In genomic region chr10:47449102-47449978, GRCh38 we compare ENCODE assay signal across 15 cellular contexts. TPM values are rescaled to one million over a fixed set of nuclear protein-coding genes. Genes with fewer than 3 reads are reported as not detected.
DNase-seq lines count a peak whose midpoint lies in the region; ATAC-seq lines count a peak whose summit lies in the region.
"Had no signal": no experiment of that assay in that cellular context is flagged by ENCODE, and none has a peak within 500 bp of the region (broad histone marks: within the 10 kb centered on the region; RNA-seq: fewer than 3 reads in every experiment).

No MANE protein-coding gene starts in this region.

- no peaks in the 10 kb centered on the region for H3K27me3 ChIP-seq in layer of hippocampus (ENCODE audit: control insufficient read depth, insufficient read depth, low read length)
- H3K27me3 ChIP-seq: ovary had no signal

- peaks cover 8% of the 10 kb centered on the region for H3K36me3 Mint-ChIP-seq in activated naive CD8-positive, alpha-beta T cell
- H3K36me3 Mint-ChIP-seq in activated naive CD8-positive, alpha-beta T cell treated with anti-CD3 and anti-CD28 coated beads for 36 hours: no peaks in the 10 kb centered on the region

- no peak for ATAC-seq in HG03095 (IDR thresholded peaks at IDR 0.05; ENCODE audit: unreplicated experiment)

- peaks cover 11% of the 10 kb centered on the region for H3K9me3 Mint-ChIP-seq in activated naive CD8-positive, alpha-beta T cell (ENCODE audit: low read depth)
- peaks cover 10% of the 10 kb centered on the region for H3K9me3 Mint-ChIP-seq in activated naive CD8-positive, alpha-beta T cell treated with anti-CD3 and anti-CD28 coated beads for 36 hours

- peaks cover 20% of the 10 kb centered on the region for H3K4me1 Mint-ChIP-seq in activated naive CD8-positive, alpha-beta T cell (ENCODE audit: low read depth)
- H3K4me1 Mint-ChIP-seq in activated naive CD8-positive, alpha-beta T cell treated with anti-CD3 and anti-CD28 coated beads for 36 hours: peaks cover 8% of the 10 kb centered on the region

- DNase-seq in activated naive CD8-positive, alpha-beta T cell treated with anti-CD3 and anti-CD28 coated beads for 36 hours: no peak
- peak; percentile 42 for DNase-seq in RPMI8226
- DNase-seq in superior temporal gyrus (ENCODE audit: extremely low spot score): peak; percentile 15
- no peak for DNase-seq in T1000 (lab: John Stamatoyannopoulos, UW)
- DNase-seq in inferior parietal cortex (ENCODE audit: extremely low spot score): no peak
- DNase-seq: activated CD4-positive, alpha-beta T cell treated with anti-CD3 and anti-CD28 coated beads, Interleukin-2, amount 50 U/mL, for 1 hour; effector CD8-positive, alpha-beta T cell; NCI-H1092 treated with DMSO at 0.1 percent for 48 hours; NCI-H446; stimulated activated CD4-positive, alpha-beta T cell treated with anti-CD3 and anti-CD28 coated beads, Interleukin-12 subunit alpha, Interleukin-12 subunit beta, amount 100 ng/mL, for 4 hours had no signal

- peak overlapping the region; percentile 14 for H3K4me3 Mint-ChIP-seq in activated naive CD8-positive, alpha-beta T cell
- H3K4me3 Mint-ChIP-seq in activated naive CD8-positive, alpha-beta T cell treated with anti-CD3 and anti-CD28 coated beads for 36 hours: no peak overlapping the region

- H3K27me3 Mint-ChIP-seq in activated naive CD8-positive, alpha-beta T cell: no peaks in the 10 kb centered on the region
- no peaks in the 10 kb centered on the region for H3K27me3 Mint-ChIP-seq in activated naive CD8-positive, alpha-beta T cell treated with anti-CD3 and anti-CD28 coated beads for 36 hours

- peak overlapping the region; percentile 59 for H3K27ac Mint-ChIP-seq in activated naive CD8-positive, alpha-beta T cell
- no peak overlapping the region for H3K27ac Mint-ChIP-seq in activated naive CD8-positive, alpha-beta T cell treated with anti-CD3 and anti-CD28 coated beads for 36 hours

- H3K27ac ChIP-seq in layer of hippocampus (ENCODE audit: low read depth, low read length): peak overlapping the region; percentile 9
- H3K27ac ChIP-seq: ovary, thoracic aorta had no signal

RNA-seq across cellular contexts. Expression of gene ANXA8, which starts 34.6 kb away (rescaled TPM):
- not detected for total RNA-seq in activated naive CD8-positive, alpha-beta T cell treated with anti-CD3 and anti-CD28 coated beads for 36 hours
- total RNA-seq: thoracic aorta had no signal

RNA-seq across cellular contexts. Expression of gene FAM25G, which starts 42.2 kb away (rescaled TPM):
- not detected for total RNA-seq in activated naive CD8-positive, alpha-beta T cell treated with anti-CD3 and anti-CD28 coated beads for 36 hours
- total RNA-seq: ovary, thoracic aorta had no signal

Comparison
In these comparisons a context has a peak if more than half of its experiments do, and no peak if none do; other contexts are left out.
1. DNase-seq: peak in RPMI8226 (single experiment) and superior temporal gyrus (single experiment); none in activated naive CD8-positive, alpha-beta T cell treated with anti-CD3 and anti-CD28 coated beads for 36 hours (single experiment), T1000 (single experiment) and inferior parietal cortex (single experiment).